15 cellular contexts compared by ENCODE assay signal in the genomic region with DNA sequence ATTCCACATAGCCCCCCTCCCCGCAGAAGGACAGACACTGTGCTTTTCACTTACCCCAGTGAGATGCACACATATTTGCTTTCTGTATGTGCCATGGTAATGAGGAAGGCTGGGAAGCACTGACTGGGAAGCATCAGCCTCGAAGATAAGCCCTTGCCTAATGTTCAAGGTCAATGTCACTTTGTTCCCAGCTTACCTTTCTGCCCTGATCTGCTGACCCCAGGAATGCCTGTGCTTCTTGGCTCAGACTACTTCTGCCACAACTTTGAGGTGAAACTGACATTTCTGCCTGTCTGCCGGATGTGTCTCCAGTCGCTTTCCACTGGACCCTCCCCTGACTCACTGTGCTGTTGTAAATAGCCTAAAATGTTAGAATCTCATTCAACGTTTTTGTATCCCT.
DNase-seq lines count a peak whose midpoint lies in the region; ATAC-seq and TF ChIP-seq lines count a peak whose summit lies in the region.
"Had no signal": no experiment of that assay in that cellular context is flagged by ENCODE, and none has a peak within 500 bp of the region (broad histone marks: within the 10 kb centered on the region; RNA-seq: fewer than 3 reads in every experiment).

No MANE protein-coding gene starts in this region.

- no peaks in the 10 kb centered on the region for H3K27me3 Mint-ChIP-seq in WTC11 (ENCODE audit: low read depth)
- H3K27me3 Mint-ChIP-seq: B cell; CD4-positive, alpha-beta T cell had no signal

- peak overlapping the region; percentile 14; the same call in 1 of the 2 replicates for H3K27ac Mint-ChIP-seq in WTC11
- H3K27ac Mint-ChIP-seq: B cell; CD4-positive, alpha-beta T cell; HFFc6 had no signal

- H3K9me3 Mint-ChIP-seq in WTC11, result peaks cover 10% of the 10 kb centered on the region

- H3K27me3 ChIP-seq in left ventricle myocardium inferior (ENCODE audit: low read depth) (no peaks in the 10 kb centered on the region), thymus (ENCODE audit: control insufficient read depth, insufficient read depth) (no peaks in the 10 kb centered on the region), esophagus muscularis mucosa (no peaks in the 10 kb centered on the region)

- H3K4me3 ChIP-seq in left ventricle myocardium inferior, result no peak overlapping the region
- peak overlapping the region; percentile 36 for H3K4me3 ChIP-seq in thymus (ENCODE audit: low read length)
- no peak overlapping the region for H3K4me3 ChIP-seq in esophagus muscularis mucosa
- H3K4me3 ChIP-seq: GM12878 had no signal

- no peaks in the 10 kb centered on the region for H3K36me3 ChIP-seq in left ventricle myocardium inferior
- no peaks in the 10 kb centered on the region for H3K36me3 ChIP-seq in thymus (ENCODE audit: control insufficient read depth, insufficient read depth)
- H3K36me3 ChIP-seq in esophagus muscularis mucosa, result no peaks in the 10 kb centered on the region

- H3K36me3 Mint-ChIP-seq in WTC11, result peaks cover 12% of the 10 kb centered on the region

- CTCF ChIA-PET in WTC11 (lab: Charles Lee), result no interaction called here

- DNase-seq in left ventricle myocardium inferior (no peak), cardiac septum (ENCODE audit: low spot score) (no peak), WTC11 (ENCODE audit: low spot score) (no peak), islet precursor cell (peak; percentile 64), NCI-H146 treated with DMSO at 0.1 percent for 48 hours (lab: John Stamatoyannopoulos, UW; ENCODE audit: unreplicated experiment) (no peak), NCI-H2029 treated with DMSO at 0.1 percent for 48 hours (lab: John Stamatoyannopoulos, UW) (no peak), esophagus muscularis mucosa (ENCODE audit: extremely low spot score) (no peak)
- DNase-seq: C1 segment of cervical spinal cord; CD4-positive, alpha-beta T cell; DMS79; HCEC 1CT; HFFc6 had no signal

- no peak overlapping the region for H3K4me3 Mint-ChIP-seq in WTC11
- H3K4me3 Mint-ChIP-seq: B cell; CD4-positive, alpha-beta T cell; HFFc6 had no signal

- WGBS in thymus, result 81% methylated on average over 5 of the region's 5 CpGs
- 90% methylated on average over 5 of the region's 5 CpGs for WGBS in esophagus muscularis mucosa

- H3K27ac ChIP-seq in left ventricle myocardium inferior (replicated peaks), result peak overlapping the region; percentile 66
- peak overlapping the region; percentile 55 for H3K27ac ChIP-seq in thymus (ENCODE audit: low read depth)
- H3K27ac ChIP-seq in esophagus muscularis mucosa (replicated peaks in 1 of 4), result no peak overlapping the region

- peaks cover 96% of the 10 kb centered on the region for H3K4me1 ChIP-seq in left ventricle myocardium inferior
- H3K4me1 ChIP-seq in thymus (ENCODE audit: control insufficient read depth, insufficient read depth, low read length), result peaks cover 29% of the 10 kb centered on the region
- H3K4me1 ChIP-seq in esophagus muscularis mucosa, result peaks cover 62 to 74% (median 64%) of the 10 kb centered on the region in 4 donors

- H3K9me3 ChIP-seq in left ventricle myocardium inferior (replicated peaks), result peaks cover 5% of the 10 kb centered on the region
- H3K9me3 ChIP-seq in thymus (ENCODE audit: control insufficient read depth), result no peaks in the 10 kb centered on the region
- no peaks in the 10 kb centered on the region for H3K9me3 ChIP-seq in esophagus muscularis mucosa

- no peak for ATAC-seq in WTC11
- ATAC-seq: GM12878 had no signal

- POLR2A ChIA-PET in WTC11 (lab: Charles Lee), result no interaction called here

- TF ChIP-seq EP300 in esophagus muscularis mucosa (IDR thresholded peaks at IDR 0.05), result no peak

- TF ChIP-seq CTCF in left ventricle myocardium inferior (IDR thresholded peaks at IDR 0.05; ENCODE audit: borderline replicate concordance) (no peak), WTC11 (IDR thresholded peaks at IDR 0.05) (no peak), esophagus muscularis mucosa (IDR thresholded peaks at IDR 0.05) (no peak)

- TF ChIP-seq POLR2A in esophagus muscularis mucosa (IDR thresholded peaks at IDR 0.05; ENCODE audit: low read depth), result no peak

- intact Hi-C loops in left ventricle myocardium inferior (cut with micrococcal nuclease) (no loop called here), cardiac septum (cut with DNase I) (loop anchor here (1.0 kb wide), 1 partner anchor 10 kb away; no protein-coding TSS in a partner anchor), esophagus muscularis mucosa (cut with DNase I) (loop anchor here (10.0 kb wide), 1 partner anchor 476 kb away; no protein-coding TSS in a partner anchor)

- peaks cover 42% of the 10 kb centered on the region for H3K4me1 Mint-ChIP-seq in WTC11
- H3K4me1 Mint-ChIP-seq: B cell had no signal

TF ChIP-seq in WTC11, 78 proteins besides CTCF, POLR2A, EP300 and RAD21 (continues in another document):
- TF ChIP-seq MYBL2 (CRISPR knock-in tag; IDR thresholded peaks at IDR 0.05) (no peak), NR2C2 (CRISPR knock-in tag; IDR thresholded peaks at IDR 0.05) (no peak), NFE2L1 (CRISPR knock-in tag; IDR thresholded peaks at IDR 0.05) (no peak), SP1 (CRISPR knock-in tag; conservative IDR thresholded peaks at IDR 0.05) (no peak), FOXP1 (CRISPR knock-in tag; IDR thresholded peaks at IDR 0.05; ENCODE audit: borderline replicate concordance) (no peak), NR1H2 (CRISPR knock-in tag; IDR thresholded peaks at IDR 0.05) (no peak), ZNF219 (CRISPR knock-in tag; IDR thresholded peaks at IDR 0.05; ENCODE audit: borderline replicate concordance) (no peak)
- TF ChIP-seq, protein P1, sequence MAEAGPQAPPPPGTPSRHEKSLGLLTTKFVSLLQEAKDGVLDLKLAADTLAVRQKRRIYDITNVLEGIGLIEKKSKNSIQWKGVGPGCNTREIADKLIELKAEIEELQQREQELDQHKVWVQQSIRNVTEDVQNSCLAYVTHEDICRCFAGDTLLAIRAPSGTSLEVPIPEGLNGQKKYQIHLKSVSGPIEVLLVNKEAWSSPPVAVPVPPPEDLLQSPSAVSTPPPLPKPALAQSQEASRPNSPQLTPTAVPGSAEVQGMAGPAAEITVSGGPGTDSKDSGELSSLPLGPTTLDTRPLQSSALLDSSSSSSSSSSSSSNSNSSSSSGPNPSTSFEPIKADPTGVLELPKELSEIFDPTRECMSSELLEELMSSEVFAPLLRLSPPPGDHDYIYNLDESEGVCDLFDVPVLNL (CRISPR knock-in tag; IDR thresholded peaks at IDR 0.05; ENCODE audit: borderline replicate concordance, low read depth), result no peak
- TF ChIP-seq, protein P2, sequence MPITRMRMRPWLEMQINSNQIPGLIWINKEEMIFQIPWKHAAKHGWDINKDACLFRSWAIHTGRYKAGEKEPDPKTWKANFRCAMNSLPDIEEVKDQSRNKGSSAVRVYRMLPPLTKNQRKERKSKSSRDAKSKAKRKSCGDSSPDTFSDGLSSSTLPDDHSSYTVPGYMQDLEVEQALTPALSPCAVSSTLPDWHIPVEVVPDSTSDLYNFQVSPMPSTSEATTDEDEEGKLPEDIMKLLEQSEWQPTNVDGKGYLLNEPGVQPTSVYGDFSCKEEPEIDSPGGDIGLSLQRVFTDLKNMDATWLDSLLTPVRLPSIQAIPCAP (CRISPR knock-in tag; IDR thresholded peaks at IDR 0.05), result no peak
- TF ChIP-seq, protein P3, sequence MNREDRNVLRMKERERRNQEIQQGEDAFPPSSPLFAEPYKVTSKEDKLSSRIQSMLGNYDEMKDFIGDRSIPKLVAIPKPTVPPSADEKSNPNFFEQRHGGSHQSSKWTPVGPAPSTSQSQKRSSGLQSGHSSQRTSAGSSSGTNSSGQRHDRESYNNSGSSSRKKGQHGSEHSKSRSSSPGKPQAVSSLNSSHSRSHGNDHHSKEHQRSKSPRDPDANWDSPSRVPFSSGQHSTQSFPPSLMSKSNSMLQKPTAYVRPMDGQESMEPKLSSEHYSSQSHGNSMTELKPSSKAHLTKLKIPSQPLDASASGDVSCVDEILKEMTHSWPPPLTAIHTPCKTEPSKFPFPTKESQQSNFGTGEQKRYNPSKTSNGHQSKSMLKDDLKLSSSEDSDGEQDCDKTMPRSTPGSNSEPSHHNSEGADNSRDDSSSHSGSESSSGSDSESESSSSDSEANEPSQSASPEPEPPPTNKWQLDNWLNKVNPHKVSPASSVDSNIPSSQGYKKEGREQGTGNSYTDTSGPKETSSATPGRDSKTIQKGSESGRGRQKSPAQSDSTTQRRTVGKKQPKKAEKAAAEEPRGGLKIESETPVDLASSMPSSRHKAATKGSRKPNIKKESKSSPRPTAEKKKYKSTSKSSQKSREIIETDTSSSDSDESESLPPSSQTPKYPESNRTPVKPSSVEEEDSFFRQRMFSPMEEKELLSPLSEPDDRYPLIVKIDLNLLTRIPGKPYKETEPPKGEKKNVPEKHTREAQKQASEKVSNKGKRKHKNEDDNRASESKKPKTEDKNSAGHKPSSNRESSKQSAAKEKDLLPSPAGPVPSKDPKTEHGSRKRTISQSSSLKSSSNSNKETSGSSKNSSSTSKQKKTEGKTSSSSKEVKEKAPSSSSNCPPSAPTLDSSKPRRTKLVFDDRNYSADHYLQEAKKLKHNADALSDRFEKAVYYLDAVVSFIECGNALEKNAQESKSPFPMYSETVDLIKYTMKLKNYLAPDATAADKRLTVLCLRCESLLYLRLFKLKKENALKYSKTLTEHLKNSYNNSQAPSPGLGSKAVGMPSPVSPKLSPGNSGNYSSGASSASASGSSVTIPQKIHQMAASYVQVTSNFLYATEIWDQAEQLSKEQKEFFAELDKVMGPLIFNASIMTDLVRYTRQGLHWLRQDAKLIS (CRISPR knock-in tag; IDR thresholded peaks at IDR 0.05; ENCODE audit: borderline replicate concordance), result no peak
- TF ChIP-seq, protein P4, sequence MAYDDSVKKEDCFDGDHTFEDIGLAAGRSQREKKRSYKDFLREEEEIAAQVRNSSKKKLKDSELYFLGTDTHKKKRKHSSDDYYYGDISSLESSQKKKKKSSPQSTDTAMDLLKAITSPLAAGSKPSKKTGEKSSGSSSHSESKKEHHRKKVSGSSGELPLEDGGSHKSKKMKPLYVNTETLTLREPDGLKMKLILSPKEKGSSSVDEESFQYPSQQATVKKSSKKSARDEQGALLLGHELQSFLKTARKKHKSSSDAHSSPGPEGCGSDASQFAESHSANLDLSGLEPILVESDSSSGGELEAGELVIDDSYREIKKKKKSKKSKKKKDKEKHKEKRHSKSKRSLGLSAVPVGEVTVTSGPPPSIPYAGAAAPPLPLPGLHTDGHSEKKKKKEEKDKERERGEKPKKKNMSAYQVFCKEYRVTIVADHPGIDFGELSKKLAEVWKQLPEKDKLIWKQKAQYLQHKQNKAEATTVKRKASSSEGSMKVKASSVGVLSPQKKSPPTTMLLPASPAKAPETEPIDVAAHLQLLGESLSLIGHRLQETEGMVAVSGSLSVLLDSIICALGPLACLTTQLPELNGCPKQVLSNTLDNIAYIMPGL (CRISPR knock-in tag; IDR thresholded peaks at IDR 0.05), result no peak

Comparison
In these comparisons a context has a peak if more than half of its experiments do, and no peak if none do; other contexts are left out.
1. H3K27ac ChIP-seq: peak in left ventricle myocardium inferior (single experiment) and thymus (single experiment); none in esophagus muscularis mucosa (0 of 4).